In genomic region chr4:170773709-170774273, GRCh38 we compare ENCODE assay signal across 24 cellular contexts.
DNase-seq lines count a peak whose midpoint lies in the region; ATAC-seq, FAIRE-seq and TF ChIP-seq lines count a peak whose summit lies in the region.
"Had no signal": no experiment of that assay in that cellular context is flagged by ENCODE, and none has a peak within 500 bp of the region (broad histone marks: within the 10 kb centered on the region; RNA-seq: fewer than 3 reads in every experiment).

No MANE protein-coding gene starts in this region.

- H3K27me3 ChIP-seq in HepG2 (ENCODE audit: control insufficient read depth in 1 of 2, insufficient read depth in 2 of 2, low read length in 2 of 2) = no peaks in the 10 kb centered on the region; a peak in 1 of 5 replicates
- H3K27me3 ChIP-seq in right lobe of liver = no peaks in the 10 kb centered on the region
- no peaks in the 10 kb centered on the region for H3K27me3 ChIP-seq in GM23338 (ENCODE audit: insufficient read depth)
- no peaks in the 10 kb centered on the region for H3K27me3 ChIP-seq in SJCRH30
- H3K27me3 ChIP-seq in osteoblast (ENCODE audit: insufficient read depth, low read length) = no peaks in the 10 kb centered on the region
- no peaks in the 10 kb centered on the region for H3K27me3 ChIP-seq in left ventricle myocardium inferior (ENCODE audit: low read depth)
- H3K27me3 ChIP-seq: BLaER1 had no signal

- H3F3A ChIP-seq in GM23338 (replicated peaks; ENCODE audit: low read depth) = no peaks in the 10 kb centered on the region

- H3K9me3 ChIP-seq in HepG2 (ENCODE audit: low read length) (no peaks in the 10 kb centered on the region), right lobe of liver (no peaks in the 10 kb centered on the region), SJCRH30 (replicated peaks) (no peaks in the 10 kb centered on the region), osteoblast (ENCODE audit: low read depth, low read length) (no peaks in the 10 kb centered on the region), left ventricle myocardium inferior (replicated peaks) (peaks cover 31% of the 10 kb centered on the region)
- H3K9me3 ChIP-seq: BLaER1, Caco-2, HAP-1 had no signal

- DNase-seq in HepG2 (ENCODE audit: low spot score) = no peak
- no peak for DNase-seq in right lobe of liver
- DNase-seq in GM23338 (ENCODE audit: low spot score) = no peak
- peak; percentile 35 to 75 for DNase-seq in SJCRH30
- peak; percentile 2 for DNase-seq in osteoblast (ENCODE audit: insufficient read length, low spot score, missing footprints)
- no peak for DNase-seq in stimulated activated CD4-positive, alpha-beta T cell treated with anti-CD3 and anti-CD28 coated beads, Interleukin-2, amount 100 ng/mL, for 24 hours
- DNase-seq in left ventricle myocardium inferior = no peak
- DNase-seq in activated CD4-positive, alpha-beta T cell treated with anti-CD3 and anti-CD28 coated beads for 48 hours = no peak
- DNase-seq: Caco-2; CD4-positive, CD25-positive, alpha-beta regulatory T cell; CD8-positive, alpha-beta T cell; DMS 273 treated with DMSO at 0.1 percent for 48 hours; DMS79; EL; GDM1; GOT3; HFFc6 had no signal

- no peak for TF ChIP-seq CTCF in HepG2 (CRISPR knock-in tag; IDR thresholded peaks at IDR 0.05)
- no peak for TF ChIP-seq CTCF in right lobe of liver (IDR thresholded peaks at IDR 0.05)
- no peak for TF ChIP-seq CTCF in GM23338 (conservative IDR thresholded peaks at IDR 0.05; ENCODE audit: low read depth in 2 of 2)
- no peak for TF ChIP-seq CTCF in osteoblast (IDR thresholded peaks at IDR 0.05; ENCODE audit: extremely low read depth, low read depth, low read length)
- no peak for TF ChIP-seq CTCF in left ventricle myocardium inferior (IDR thresholded peaks at IDR 0.05; ENCODE audit: borderline replicate concordance)

- H4K20me1 ChIP-seq in HepG2 (ENCODE audit: insufficient read depth, low read length) (no peaks in the 10 kb centered on the region), GM23338 (replicated peaks; ENCODE audit: insufficient read depth) (no peaks in the 10 kb centered on the region), osteoblast (ENCODE audit: insufficient read depth, low read length) (no peaks in the 10 kb centered on the region)
- H4K20me1 ChIP-seq: BLaER1 had no signal

- H3K27ac ChIP-seq in HepG2 (ENCODE audit: extremely low read length, insufficient read depth, low read length) (no peak overlapping the region), right lobe of liver (no peak overlapping the region), GM23338 (ENCODE audit: low read depth) (no peak overlapping the region), SJCRH30 (no peak overlapping the region), osteoblast (ENCODE audit: low read depth, low read length) (no peak overlapping the region), left ventricle myocardium inferior (replicated peaks) (no peak overlapping the region)
- H3K27ac ChIP-seq: BLaER1, C4-2B had no signal

- H2AFZ ChIP-seq in HepG2 (ENCODE audit: low read length) (no peak overlapping the region), GM23338 (peak overlapping the region; percentile 74; the same call in 1 of the 2 replicates), osteoblast (ENCODE audit: low read length) (no peak overlapping the region)

- H3K36me3 ChIP-seq in HepG2 (replicated peaks in 1 of 2; ENCODE audit: control insufficient read depth in 1 of 2, insufficient read depth in 2 of 2, low read length in 2 of 2) (no peaks in the 10 kb centered on the region), right lobe of liver (no peaks in the 10 kb centered on the region), GM23338 (ENCODE audit: insufficient read depth) (no peaks in the 10 kb centered on the region; the same call in 1 of the 2 replicates), SJCRH30 (no peaks in the 10 kb centered on the region), osteoblast (ENCODE audit: insufficient read depth, low read length) (no peaks in the 10 kb centered on the region), left ventricle myocardium inferior (no peaks in the 10 kb centered on the region)
- H3K36me3 ChIP-seq: BLaER1, HAP-1 had no signal

- 0 out of 2 replicates have a peak, but pooled peaks cover 3% of the 10 kb centered on the region for H3K9me2 ChIP-seq in GM23338 (ENCODE audit: insufficient read depth)

- no peaks in the 10 kb centered on the region for H3K36me3 Mint-ChIP-seq in GM23338 (ENCODE audit: low read depth)
- H3K36me3 Mint-ChIP-seq: CD4-positive, CD25-positive, alpha-beta regulatory T cell; CD8-positive, alpha-beta T cell had no signal

- H3K27me3 Mint-ChIP-seq in GM23338 (ENCODE audit: insufficient read depth, low read depth, poor library complexity) = no peaks in the 10 kb centered on the region
- H3K27me3 Mint-ChIP-seq: B cell; CD4-positive, CD25-positive, alpha-beta regulatory T cell had no signal

- H3K9me3 Mint-ChIP-seq in GM23338 = peaks cover 2% of the 10 kb centered on the region; the same call in 1 of the 3 replicates

- no peaks in the 10 kb centered on the region for H3K4me1 ChIP-seq in HepG2 (ENCODE audit: insufficient read depth, low read length)
- H3K4me1 ChIP-seq in right lobe of liver = no peaks in the 10 kb centered on the region
- H3K4me1 ChIP-seq in GM23338 (ENCODE audit: insufficient read depth) = no peaks in the 10 kb centered on the region
- H3K4me1 ChIP-seq in SJCRH30 = no peaks in the 10 kb centered on the region
- no peaks in the 10 kb centered on the region for H3K4me1 ChIP-seq in osteoblast (ENCODE audit: insufficient read depth, low read length)
- no peaks in the 10 kb centered on the region for H3K4me1 ChIP-seq in left ventricle myocardium inferior
- H3K4me1 ChIP-seq: BLaER1, Caco-2, HAP-1 had no signal

- H3K4me3 Mint-ChIP-seq in GM23338 = no peak overlapping the region
- H3K4me3 Mint-ChIP-seq: B cell; CD4-positive, CD25-positive, alpha-beta regulatory T cell; CD8-positive, alpha-beta T cell; HFFc6 had no signal

- no peak overlapping the region for H3K4me3 ChIP-seq in HepG2 (replicated peaks in 1 of 3; ENCODE audit: insufficient read depth in 1 of 3, low read depth in 2 of 3, low read length in 3 of 3)
- H3K4me3 ChIP-seq in right lobe of liver = no peak overlapping the region
- H3K4me3 ChIP-seq in GM23338 = no peak overlapping the region
- H3K4me3 ChIP-seq in SJCRH30 = no peak overlapping the region
- no peak overlapping the region for H3K4me3 ChIP-seq in osteoblast (ENCODE audit: insufficient read depth, low read length)
- no peak overlapping the region for H3K4me3 ChIP-seq in left ventricle myocardium inferior
- H3K4me3 ChIP-seq: BLaER1, GM12878, HAP-1 had no signal

- no peak overlapping the region for H3K27ac Mint-ChIP-seq in GM23338
- H3K27ac Mint-ChIP-seq: B cell; CD4-positive, CD25-positive, alpha-beta regulatory T cell; CD8-positive, alpha-beta T cell; HFFc6 had no signal

- no peaks in the 10 kb centered on the region for H3K79me2 ChIP-seq in HepG2 (ENCODE audit: insufficient read depth, low read length)
- no peaks in the 10 kb centered on the region for H3K79me2 ChIP-seq in GM23338 (replicated peaks; ENCODE audit: insufficient read depth)
- no peaks in the 10 kb centered on the region for H3K79me2 ChIP-seq in osteoblast (ENCODE audit: insufficient read depth, low read length)

- WGBS in HepG2 (ENCODE audit: low lambda C conversion rate) = 0% methylated on average over 2 of the region's 2 CpGs
- WGBS in right lobe of liver (ENCODE audit: insufficient coverage, low coverage, low lambda C conversion rate, missing lambda C conversion rate) = 25% methylated on average over 2 of the region's 2 CpGs

- intact Hi-C loops in HepG2 (cut with micrococcal nuclease; ENCODE audit: unreplicated experiment) (no loop called here), right lobe of liver (cut with DNase I) (no loop called here), left ventricle myocardium inferior (cut with micrococcal nuclease) (no loop called here)

- H3K4me1 Mint-ChIP-seq in GM23338 = peaks cover 4% of the 10 kb centered on the region; the same call in 1 of the 3 replicates
- H3K4me1 Mint-ChIP-seq: B cell; CD4-positive, CD25-positive, alpha-beta regulatory T cell had no signal

- BruUV-seq in HepG2 (replicated peaks; lab: Mats Ljungman, UMichigan) = no TSS peak

- TF ChIP-seq POLR2A in HepG2 (IDR thresholded peaks at IDR 0.05; ENCODE audit: insufficient read depth in 1 of 2, low read depth in 2 of 2, low read length in 2 of 2) = no peak
- no peak for TF ChIP-seq POLR2A in right lobe of liver (IDR thresholded peaks at IDR 0.05)

- CTCF ChIA-PET in HepG2 (lab: Yijun Ruan, JAX; ENCODE audit: low intra/inter-chr PET ratio, low total read pairs) = no interaction called here

- TF ChIP-seq EP300 in HepG2 (IDR thresholded peaks at IDR 0.05; ENCODE audit: low read depth in 2 of 2, low read length in 2 of 2) (no peak), HepG2 (CRISPR knock-in tag; IDR thresholded peaks at IDR 0.05; ENCODE audit: borderline replicate concordance) (no peak)

- no peak overlapping the region for H3K9ac ChIP-seq in HepG2 (ENCODE audit: insufficient read depth, low read depth, low read length)
- H3K9ac ChIP-seq: BLaER1 had no signal

- no peak overlapping the region for H3K4me2 ChIP-seq in HepG2 (ENCODE audit: low read depth, low read length)
- H3K4me2 ChIP-seq in GM23338 = no peak overlapping the region
- no peak overlapping the region for H3K4me2 ChIP-seq in osteoblast (ENCODE audit: insufficient read depth, low read length)
- H3K4me2 ChIP-seq: BLaER1 had no signal

- ATAC-seq in HepG2 (no peak), right lobe of liver (no peak), GM23338 (no peak)
- ATAC-seq: CD8-positive, alpha-beta T cell; GM12878 had no signal

- POLR2A ChIA-PET in HepG2 (lab: Yijun Ruan, JAX) = no interaction called here

- FAIRE-seq in HepG2 (lab: Jason Lieb, UNC) = no peak
- FAIRE-seq: D721Med, GM12878, H54 had no signal

- no peak for TF ChIP-seq RAD21 in HepG2 (CRISPR knock-in tag; IDR thresholded peaks at IDR 0.05)

- in situ Hi-C loops in HepG2 (cut with HindIII; ENCODE audit: extremely low pct_ligation_motif_present, low pct_unique_long_range_greater_than_20kb) = no loop called here

TF ChIP-seq in HepG2, 621 proteins besides CTCF, POLR2A, EP300 and RAD21 (continues in another document):
- TF ChIP-seq ZNF883 (CRISPR knock-in tag; IDR thresholded peaks at IDR 0.05; ENCODE audit: not compliant biosample characterization) (no peak), MAFK (conservative IDR thresholded peaks at IDR 0.05 in 1 of 2, IDR thresholded peaks at IDR 0.05 in 1 of 2; ENCODE audit: low read length in 2 of 2) (peak; percentile 69 to 81), DMAP1 (CRISPR knock-in tag; IDR thresholded peaks at IDR 0.05) (no peak), SNRNP70 (IDR thresholded peaks at IDR 0.05; ENCODE audit: low read depth, low read length) (no peak), NCOA5 (CRISPR knock-in tag; IDR thresholded peaks at IDR 0.05) (no peak), MAFF (IDR thresholded peaks at IDR 0.05; ENCODE audit: low read depth, low read length) (peak; percentile 78)

TF ChIP-seq in GM23338, 12 proteins besides CTCF, POLR2A, EP300 and RAD21 (continues in another document):
- TF ChIP-seq EZH2 (IDR thresholded peaks at IDR 0.05; ENCODE audit: low read depth, unreplicated experiment) (no peak), ZNF114 (CRISPR knock-in tag; IDR thresholded peaks at IDR 0.05) (no peak), ZNF331 (CRISPR knock-in tag; IDR thresholded peaks at IDR 0.05; ENCODE audit: low read depth) (no peak), NANOG (IDR thresholded peaks at IDR 0.05; ENCODE audit: borderline replicate concordance) (no peak), JUNB (IDR thresholded peaks at IDR 0.05; ENCODE audit: unreplicated experiment) (no peak), STAT1 (IDR thresholded peaks at IDR 0.05; ENCODE audit: unreplicated experiment) (no peak)

Comparison
In these comparisons a context has a peak if more than half of its experiments do, and no peak if none do; other contexts are left out.
1. DNase-seq: peak in SJCRH30 (2 of 2) and osteoblast (single experiment); none in HepG2 (single experiment), right lobe of liver (0 of 3), GM23338 (single experiment), stimulated activated CD4-positive, alpha-beta T cell treated with anti-CD3 and anti-CD28 coated beads, Interleukin-2, amount 100 ng/mL, for 24 hours (0 of 2), left ventricle myocardium inferior (single experiment) and activated CD4-positive, alpha-beta T cell treated with anti-CD3 and anti-CD28 coated beads for 48 hours (single experiment).